20 cellular contexts compared by ENCODE assay signal in the genomic region with DNA sequence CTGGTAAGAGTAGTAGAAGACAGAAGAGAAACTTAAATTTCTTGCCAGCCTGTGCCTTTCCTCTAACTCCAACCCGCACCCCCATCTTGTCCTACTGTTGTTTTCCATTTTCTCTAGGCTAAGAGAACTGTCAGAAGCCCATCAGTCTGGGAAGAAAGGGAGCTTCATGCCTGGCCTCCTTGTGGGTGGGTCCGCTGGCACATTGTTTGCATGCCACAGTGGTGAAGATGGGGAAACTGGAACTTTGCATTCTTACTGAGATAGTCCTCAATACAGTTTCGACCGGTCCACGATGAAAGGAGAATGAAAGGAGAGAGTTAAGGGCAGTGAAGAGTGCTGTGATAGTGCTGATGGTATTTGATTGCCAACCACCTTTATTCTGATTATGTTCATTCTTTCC.
DNase-seq lines count a peak whose midpoint lies in the region; ATAC-seq, FAIRE-seq and TF ChIP-seq lines count a peak whose summit lies in the region.
"Had no signal": no experiment of that assay in that cellular context is flagged by ENCODE, and none has a peak within 500 bp of the region (broad histone marks: within the 10 kb centered on the region; RNA-seq: fewer than 3 reads in every experiment).

No MANE protein-coding gene starts in this region.

- H3K9me3 ChIP-seq in astrocyte (ENCODE audit: insufficient read depth, low read depth, low read length) (no peaks in the 10 kb centered on the region), lower lobe of right lung (no peaks in the 10 kb centered on the region), upper lobe of right lung (no peaks in the 10 kb centered on the region)
- H3K9me3 ChIP-seq: right lobe of liver had no signal

- peak; percentile 37 for DNase-seq in HTR-8/SVneo (ENCODE audit: insufficient read length, low spot score)
- DNase-seq in astrocyte (ENCODE audit: low read depth) = no peak
- DNase-seq in lower lobe of right lung = no peak
- DNase-seq in upper lobe of right lung = no peak
- DNase-seq in NCI-H1105 (lab: John Stamatoyannopoulos, UW) = no peak
- no peak for DNase-seq in activated naive CD4-positive, alpha-beta T cell (lab: John Stamatoyannopoulos, UW)
- DNase-seq in epidermal melanocyte (ENCODE audit: insufficient read length, low spot score) = no peak
- DNase-seq: activated CD8-positive, alpha-beta memory T cell treated with anti-CD3 and anti-CD28 coated beads, Interleukin-2, amount 10 ng/mL, durations not matched to agents 7 days and 5 days; activated gamma-delta T cell treated with Interleukin-2 at 50 U/mL for 16 hours; aorta; NCI-H1417; NCI-H345; nucleus accumbens; SHP77 treated with DMSO at 0.1 percent for 48 hours; stimulated activated CD4-positive, alpha-beta T cell treated with anti-CD3 and anti-CD28 coated beads, Interleukin-2, amount 100 ng/mL, for 48 hours had no signal

- peaks cover 13% of the 10 kb centered on the region for H3K4me1 Mint-ChIP-seq in astrocyte (ENCODE audit: low read depth, unreplicated experiment)

- H3K27me3 ChIP-seq in astrocyte (ENCODE audit: insufficient read depth, low read length) (no peaks in the 10 kb centered on the region), lower lobe of right lung (ENCODE audit: low read depth) (no peaks in the 10 kb centered on the region), upper lobe of right lung (no peaks in the 10 kb centered on the region)
- H3K27me3 ChIP-seq: right lobe of liver had no signal

- intact Hi-C loops in lower lobe of right lung (cut with DNase I) (no loop called here), upper lobe of right lung (cut with DNase I) (no loop called here)

- peak overlapping the region; percentile 34 for H3K27ac Mint-ChIP-seq in astrocyte (ENCODE audit: unreplicated experiment)
- H3K27ac Mint-ChIP-seq: activated CD8-positive, alpha-beta memory T cell treated with anti-CD3 and anti-CD28 coated beads, Interleukin-2, amount 10 ng/mL, durations not matched to agents 7 days and 5 days had no signal

- ATAC-seq in lower lobe of right lung (no peak), upper lobe of right lung (no peak)
- ATAC-seq: activated CD4-positive, CD25-positive, alpha-beta regulatory T cell treated with anti-CD3 and anti-CD28 coated beads, Interleukin-2, amount 50 U/mL, for 24 hours; activated CD8-positive, alpha-beta memory T cell treated with anti-CD3 and anti-CD28 coated beads, Interleukin-2, amount 10 ng/mL, durations not matched to agents 7 days and 5 days; right lobe of liver had no signal

- H3K4me2 ChIP-seq in astrocyte (ENCODE audit: low read length) = no peak overlapping the region
- H3K4me2 ChIP-seq: KMS-11 had no signal

- H3K36me3 ChIP-seq in astrocyte (ENCODE audit: insufficient read depth, low read length) (no peaks in the 10 kb centered on the region), lower lobe of right lung (peaks cover 17% of the 10 kb centered on the region), upper lobe of right lung (peaks cover 6% of the 10 kb centered on the region)

- H2AFZ ChIP-seq in astrocyte (ENCODE audit: low read depth, low read length) = no peak overlapping the region

- H3K27me3 Mint-ChIP-seq in astrocyte (ENCODE audit: low read depth, unreplicated experiment) = no peaks in the 10 kb centered on the region
- H3K27me3 Mint-ChIP-seq: activated CD8-positive, alpha-beta memory T cell treated with anti-CD3 and anti-CD28 coated beads, Interleukin-2, amount 10 ng/mL, durations not matched to agents 7 days and 5 days had no signal

- peak; percentile 16 for FAIRE-seq in HTR-8/SVneo (lab: Jason Lieb, UNC)
- FAIRE-seq in astrocyte (lab: Jason Lieb, UNC) = no peak
- FAIRE-seq: endothelial cell of umbilical vein had no signal

- no peak overlapping the region for H3K9ac ChIP-seq in astrocyte (ENCODE audit: low read length)
- H3K9ac ChIP-seq: KMS-11 had no signal

- peaks cover 10% of the 10 kb centered on the region for H3K36me3 Mint-ChIP-seq in astrocyte (ENCODE audit: low read depth, unreplicated experiment)
- H3K36me3 Mint-ChIP-seq: activated CD8-positive, alpha-beta memory T cell treated with anti-CD3 and anti-CD28 coated beads, Interleukin-2, amount 10 ng/mL, durations not matched to agents 7 days and 5 days had no signal

- H3K27ac ChIP-seq in astrocyte (ENCODE audit: low read depth, low read length) (no peak overlapping the region), lower lobe of right lung (peak overlapping the region; percentile 38), upper lobe of right lung (peak overlapping the region; percentile 77)
- H3K27ac ChIP-seq: coronary artery, KMS-11, right lobe of liver had no signal

- no peak overlapping the region for H3K4me3 Mint-ChIP-seq in astrocyte (ENCODE audit: unreplicated experiment)
- H3K4me3 Mint-ChIP-seq: activated CD8-positive, alpha-beta memory T cell treated with anti-CD3 and anti-CD28 coated beads, Interleukin-2, amount 10 ng/mL, durations not matched to agents 7 days and 5 days had no signal

- H3K79me2 ChIP-seq in astrocyte (ENCODE audit: insufficient read depth, low read length) = no peaks in the 10 kb centered on the region

- H3K4me3 ChIP-seq in astrocyte (ENCODE audit: insufficient read depth, low read depth, low read length) (no peak overlapping the region), lower lobe of right lung (no peak overlapping the region), upper lobe of right lung (no peak overlapping the region)
- H3K4me3 ChIP-seq: coronary artery, right lobe of liver had no signal

- no peaks in the 10 kb centered on the region for H3K4me1 ChIP-seq in astrocyte (ENCODE audit: insufficient read depth, low read length)
- peaks cover 70% of the 10 kb centered on the region for H3K4me1 ChIP-seq in lower lobe of right lung
- H3K4me1 ChIP-seq in upper lobe of right lung = peaks cover 74% of the 10 kb centered on the region

- no peaks in the 10 kb centered on the region for H3K9me3 Mint-ChIP-seq in astrocyte (ENCODE audit: unreplicated experiment)

- TF ChIP-seq CTCF in astrocyte (IDR thresholded peaks at IDR 0.05; ENCODE audit: insufficient read depth, low read depth, low read length) = no peak
- TF ChIP-seq CTCF in lower lobe of right lung (IDR thresholded peaks at IDR 0.05) = no peak
- no peak for TF ChIP-seq CTCF in upper lobe of right lung (IDR thresholded peaks at IDR 0.05)

- H4K20me1 ChIP-seq in astrocyte (ENCODE audit: insufficient read depth, low read length) = no peaks in the 10 kb centered on the region
